In the genomic region with DNA sequence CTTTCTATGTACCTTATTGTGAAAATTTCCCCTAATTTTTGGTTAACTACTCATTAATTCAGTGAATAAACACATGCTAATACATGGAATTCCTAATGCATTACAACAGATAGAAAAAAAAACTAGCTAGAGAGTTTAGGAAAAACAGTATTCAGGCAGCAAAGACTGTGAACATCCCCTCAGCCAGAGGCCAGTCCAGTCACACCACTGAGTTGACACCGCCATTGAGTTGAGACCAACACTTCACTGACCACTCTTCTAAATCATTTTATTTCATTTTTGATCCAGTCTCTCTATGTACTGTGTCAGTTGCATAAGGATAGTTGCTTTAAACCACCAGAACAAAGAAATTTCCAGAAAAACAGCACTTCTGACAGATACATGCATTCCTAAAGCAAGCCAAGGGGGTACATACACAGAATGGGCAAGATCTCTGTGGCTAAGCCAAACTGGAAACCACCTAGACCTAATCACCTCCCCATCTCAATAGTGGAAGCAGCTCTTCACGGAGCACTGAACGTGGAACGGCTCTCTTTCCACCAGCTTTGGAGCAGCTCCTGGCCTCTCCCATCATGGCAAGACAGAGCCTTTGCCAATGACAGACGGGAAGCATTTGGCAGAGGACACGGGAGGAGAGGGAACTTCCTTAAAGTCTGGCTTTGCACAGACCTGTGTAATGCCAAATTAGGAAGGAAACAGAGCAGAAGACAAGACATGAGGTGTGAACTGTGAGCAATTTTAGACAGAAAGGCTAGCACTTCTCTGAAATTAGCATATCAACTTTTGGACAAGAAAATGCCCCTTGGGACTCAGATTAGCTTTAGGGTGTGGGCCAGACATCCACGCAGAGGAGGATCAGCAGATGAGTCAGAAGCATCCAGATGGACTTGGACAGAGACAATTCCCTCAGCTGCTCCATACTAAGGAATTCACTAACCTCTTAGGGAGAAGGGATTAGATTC, we compare ENCODE assay signal across 9 cellular contexts. TPM values are rescaled to one million over a fixed set of nuclear protein-coding genes. Genes with fewer than 3 reads are reported as not detected.
DNase-seq lines count a peak whose midpoint lies in the region; ATAC-seq and TF ChIP-seq lines count a peak whose summit lies in the region.
"Had no signal": no experiment of that assay in that cellular context is flagged by ENCODE, and none has a peak within 500 bp of the region (broad histone marks: within the 10 kb centered on the region; RNA-seq: fewer than 3 reads in every experiment).

No MANE protein-coding gene starts in this region.

- peaks cover 14% of the 10 kb centered on the region for H3K4me1 ChIP-seq in GM23248 (ENCODE audit: insufficient read depth)
- H3K4me1 ChIP-seq: adrenal gland had no signal

- DNase-seq in GM03348 (ENCODE audit: low spot score): peak; percentile 92
- peak; percentile 92 for DNase-seq in GM23248
- peak; percentile 49 for DNase-seq in brain microvascular endothelial cell
- no peak for DNase-seq in osteocyte (ENCODE audit: extremely low spot score, unreplicated experiment)
- DNase-seq in cortex of kidney (lab: John Stamatoyannopoulos, UW): no peak
- DNase-seq in 8988T: no peak
- DNase-seq in left lobe of liver (ENCODE audit: low spot score): no peak
- no peak for DNase-seq in WTC11 (ENCODE audit: low spot score)

- H3K27me3 Mint-ChIP-seq in osteocyte (ENCODE audit: unreplicated experiment) (peaks cover 2% of the 10 kb centered on the region), WTC11 (ENCODE audit: low read depth) (no peaks in the 10 kb centered on the region)

- peak overlapping the region; percentile 36; the same call in 1 of the 2 replicates for H2AFZ ChIP-seq in GM23248

- peaks cover 4% of the 10 kb centered on the region for H3K36me3 Mint-ChIP-seq in osteocyte (ENCODE audit: unreplicated experiment)
- H3K36me3 Mint-ChIP-seq in WTC11: peaks cover 27% of the 10 kb centered on the region

- H3K27ac ChIP-seq in GM23248 (peak overlapping the region; percentile 23), brain microvascular endothelial cell (no peak overlapping the region)
- H3K27ac ChIP-seq: adrenal gland had no signal

- H3K4me2 ChIP-seq in GM23248 (ENCODE audit: unreplicated experiment): peak overlapping the region; percentile 62

- no peak overlapping the region for H3K9ac ChIP-seq in GM23248

- TF ChIP-seq CTCF in brain microvascular endothelial cell (IDR thresholded peaks at IDR 0.05; ENCODE audit: low read depth, low read length, missing control alignments): no peak
- no peak for TF ChIP-seq CTCF in osteocyte (IDR thresholded peaks at IDR 0.05)
- no peak for TF ChIP-seq CTCF in WTC11 (IDR thresholded peaks at IDR 0.05)

- peak overlapping the region; percentile 69 for H3K27ac Mint-ChIP-seq in osteocyte (ENCODE audit: unreplicated experiment)
- no peak overlapping the region for H3K27ac Mint-ChIP-seq in WTC11

- H3K9me3 Mint-ChIP-seq in osteocyte (ENCODE audit: unreplicated experiment) (peaks cover 2% of the 10 kb centered on the region), WTC11 (peaks cover 34% of the 10 kb centered on the region)

- H3K9me3 ChIP-seq in GM23248 (ENCODE audit: low read depth): no peaks in the 10 kb centered on the region
- H3K9me3 ChIP-seq: adrenal gland had no signal

- H3K4me1 Mint-ChIP-seq in osteocyte (ENCODE audit: unreplicated experiment): peaks cover 21% of the 10 kb centered on the region
- H3K4me1 Mint-ChIP-seq in WTC11: peaks cover 23% of the 10 kb centered on the region

- H3K36me3 ChIP-seq in GM23248 (ENCODE audit: low read depth) (no peaks in the 10 kb centered on the region), brain microvascular endothelial cell (replicated peaks) (no peaks in the 10 kb centered on the region)
- H3K36me3 ChIP-seq: adrenal gland had no signal

- no peaks in the 10 kb centered on the region for H3K79me2 ChIP-seq in GM23248 (ENCODE audit: insufficient read depth)

- H3F3A ChIP-seq in GM23248 (ENCODE audit: insufficient read depth): peaks cover 12% of the 10 kb centered on the region

- in situ Hi-C loops in GM23248 (cut with MboI): no loop called here
- in situ Hi-C loops in brain microvascular endothelial cell (cut with HindIII; ENCODE audit: low pct_ligation_motif_present, low sequenced_read_pairs): no loop called here

- POLR2A ChIA-PET in WTC11 (lab: Charles Lee): no interaction called here

- H4K20me1 ChIP-seq in GM23248 (ENCODE audit: insufficient read depth): no peaks in the 10 kb centered on the region

- H3K9me2 ChIP-seq in GM23248 (ENCODE audit: insufficient read depth): no peaks in the 10 kb centered on the region

- WGBS in GM23248 (ENCODE audit: low coverage in 1 of 2, low lambda C conversion rate in 2 of 2, missing lambda C conversion rate in 2 of 2), 2 experiments: 10% methylated on average over 7 of the region's 7 CpGs

- H3K4me3 ChIP-seq in GM23248 (peak overlapping the region; percentile 47), brain microvascular endothelial cell (ENCODE audit: low read depth, low read length) (no peak overlapping the region)
- H3K4me3 ChIP-seq: adrenal gland had no signal

- ATAC-seq in left lobe of liver (no peak), WTC11 (no peak)

- CTCF ChIA-PET in WTC11 (lab: Charles Lee): interaction anchor here (1.0 kb wide), 1 partner anchor 10 kb away, joined by 3 read pairs; no protein-coding TSS in a partner anchor

- H3K27me3 ChIP-seq in GM23248 (replicated peaks; ENCODE audit: insufficient read depth) (peaks cover 68% of the 10 kb centered on the region), brain microvascular endothelial cell (replicated peaks) (no peaks in the 10 kb centered on the region)
- H3K27me3 ChIP-seq: adrenal gland had no signal

- no peak overlapping the region for H3K4me3 Mint-ChIP-seq in osteocyte (ENCODE audit: unreplicated experiment)
- no peak overlapping the region for H3K4me3 Mint-ChIP-seq in WTC11

TF ChIP-seq in WTC11, 78 proteins besides CTCF, POLR2A, EP300 and RAD21:
- no peak for TF ChIP-seq ELF4 (CRISPR knock-in tag; IDR thresholded peaks at IDR 0.05; ENCODE audit: low read depth)
- no peak for TF ChIP-seq NFYB (CRISPR knock-in tag; conservative IDR thresholded peaks at IDR 0.05; ENCODE audit: low read depth)
- TF ChIP-seq ZNF396 (CRISPR knock-in tag; IDR thresholded peaks at IDR 0.05; ENCODE audit: borderline replicate concordance): no peak
- TF ChIP-seq MLX (CRISPR knock-in tag; IDR thresholded peaks at IDR 0.05): no peak
- no peak for TF ChIP-seq ZNF219 (CRISPR knock-in tag; IDR thresholded peaks at IDR 0.05; ENCODE audit: borderline replicate concordance)
- no peak for TF ChIP-seq E2F5 (CRISPR knock-in tag; IDR thresholded peaks at IDR 0.05)

RNA-seq across cellular contexts. Expression of gene CACNB4, which starts 36.4 kb away (rescaled TPM):
- 0.11 TPM in 1 of 2 replicates, not detected in the other for total RNA-seq in GM23248 (2014; rRNA removed; shearing (Covaris generic))
- 0.05 TPM in 1 of 2 replicates, not detected in the other for polyA plus RNA-seq in GM23248 (2016; fragmentation: Nextera tagmentation; extraction: Ambion mirVana)
- 3.4 and 3.6 TPM in 2 replicates for total RNA-seq in osteocyte
- 0.20 TPM for total RNA-seq in left lobe of liver
- total RNA-seq in WTC11 (2021): 4.7 to 7.2 TPM (median 6.9 TPM) in 3 replicates

Comparison
In these comparisons a context has a peak if more than half of its experiments do, and no peak if none do; other contexts are left out.
1. DNase-seq: peak in GM03348 (single experiment), GM23248 (single experiment) and brain microvascular endothelial cell (single experiment); none in osteocyte (single experiment), cortex of kidney (single experiment), 8988T (single experiment), left lobe of liver (single experiment) and WTC11 (single experiment).